1 cellular context compared by ENCODE assay signal in genomic region chr6:11515773-11516172, GRCh38.
TF ChIP-seq lines count a peak whose summit lies in the region.

No MANE protein-coding gene starts in this region.

TF ChIP-seq in GM12878, 131 proteins besides CTCF, POLR2A, EP300 and RAD21 (continued from another document):
- TF ChIP-seq ZNF592 (IDR thresholded peaks at IDR 0.05), result peak; percentile 27; the same call in 1 of the 2 replicates
- TF ChIP-seq, protein P1, sequence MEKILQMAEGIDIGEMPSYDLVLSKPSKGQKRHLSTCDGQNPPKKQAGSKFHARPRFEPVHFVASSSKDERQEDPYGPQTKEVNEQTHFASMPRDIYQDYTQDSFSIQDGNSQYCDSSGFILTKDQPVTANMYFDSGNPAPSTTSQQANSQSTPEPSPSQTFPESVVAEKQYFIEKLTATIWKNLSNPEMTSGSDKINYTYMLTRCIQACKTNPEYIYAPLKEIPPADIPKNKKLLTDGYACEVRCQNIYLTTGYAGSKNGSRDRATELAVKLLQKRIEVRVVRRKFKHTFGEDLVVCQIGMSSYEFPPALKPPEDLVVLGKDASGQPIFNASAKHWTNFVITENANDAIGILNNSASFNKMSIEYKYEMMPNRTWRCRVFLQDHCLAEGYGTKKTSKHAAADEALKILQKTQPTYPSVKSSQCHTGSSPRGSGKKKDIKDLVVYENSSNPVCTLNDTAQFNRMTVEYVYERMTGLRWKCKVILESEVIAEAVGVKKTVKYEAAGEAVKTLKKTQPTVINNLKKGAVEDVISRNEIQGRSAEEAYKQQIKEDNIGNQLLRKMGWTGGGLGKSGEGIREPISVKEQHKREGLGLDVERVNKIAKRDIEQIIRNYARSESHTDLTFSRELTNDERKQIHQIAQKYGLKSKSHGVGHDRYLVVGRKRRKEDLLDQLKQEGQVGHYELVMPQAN (conservative IDR thresholded peaks at IDR 0.05), result no peak
